Comparison of ENCODE assay signal across 8 cellular contexts in the genomic region with DNA sequence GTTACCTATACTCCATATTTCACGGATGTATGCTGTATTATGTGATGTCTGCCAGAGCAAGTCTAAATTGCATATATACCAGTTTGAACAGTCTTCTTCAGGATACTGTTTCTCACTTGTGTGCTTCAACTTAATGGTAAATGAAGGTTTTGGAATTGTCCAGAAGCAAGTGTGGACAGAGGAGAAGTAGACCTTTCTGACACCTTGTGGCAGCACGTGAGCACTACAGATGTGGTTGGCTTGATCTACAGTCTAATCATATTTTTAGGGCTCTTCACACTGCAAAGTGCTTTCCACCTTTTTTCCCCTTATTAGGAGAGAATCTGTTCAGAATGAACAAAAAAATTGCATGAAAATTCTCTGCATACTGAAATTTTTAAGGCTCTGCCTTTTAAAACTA. TPM values are rescaled to one million over a fixed set of nuclear protein-coding genes. Genes with fewer than 3 reads are reported as not detected.
DNase-seq lines count a peak whose midpoint lies in the region; ATAC-seq, FAIRE-seq and TF ChIP-seq lines count a peak whose summit lies in the region.

No MANE protein-coding gene starts in this region.

- 44 to 67% methylated on average over 1 to 2 of the region's 2 CpGs for WGBS in endodermal cell (ENCODE audit: insufficient coverage in 1 of 2, insufficient read length in 1 of 2), 2 experiments

- H3K27ac Mint-ChIP-seq in activated B cell treated with CpG ODN at 0.5 μM for 24 hours (peak overlapping the region; percentile 79), endodermal cell (no peak overlapping the region)

- no peak overlapping the region for H3K9ac ChIP-seq in endodermal cell (ENCODE audit: extremely low read depth, low read length, poor library complexity, severe bottlenecking)

- no peak overlapping the region for H3K4me3 Mint-ChIP-seq in activated B cell treated with CpG ODN at 0.5 μM for 24 hours
- H3K4me3 Mint-ChIP-seq in endodermal cell, result no peak overlapping the region

- no peaks in the 10 kb centered on the region for H3K27me3 ChIP-seq in BE2C
- no peaks in the 10 kb centered on the region for H3K27me3 ChIP-seq in endodermal cell (ENCODE audit: control insufficient read depth, insufficient read depth, low read length, poor library complexity, severe bottlenecking)
- no peaks in the 10 kb centered on the region for H3K27me3 ChIP-seq in vagina

- DNase-seq in BE2C, result peak; percentile 51
- peak; percentile 25 for DNase-seq in GM19239 (ENCODE audit: insufficient read length, low spot score)
- DNase-seq in NCI-H2029 treated with DMSO at 0.1 percent for 48 hours (lab: John Stamatoyannopoulos, UW), result peak; percentile 13
- no peak for DNase-seq in activated B cell treated with CpG ODN at 0.5 μM for 24 hours
- DNase-seq in endodermal cell, result peak; percentile 66
- DNase-seq in myocyte (ENCODE audit: low read depth), result peak; percentile 46
- no peak for DNase-seq in vagina (ENCODE audit: extremely low spot score in 2 of 2)

- peak; percentile 68 for FAIRE-seq in GM19239 (lab: Jason Lieb, UNC)

- CTCF ChIA-PET in activated B cell treated with CpG ODN at 0.5 μM for 24 hours (lab: Charles Lee), result interaction anchor here (0.6 to 2.3 kb wide), 16 partner anchors 10 to 189 kb away, joined by 3 to 14 read pairs (median 4); a partner anchor contains a TSS

- H3K4me1 ChIP-seq in BE2C, result no peaks in the 10 kb centered on the region
- no peaks in the 10 kb centered on the region for H3K4me1 ChIP-seq in endodermal cell (ENCODE audit: control insufficient read depth, insufficient read depth, low read length)
- peaks cover 70% of the 10 kb centered on the region for H3K4me1 ChIP-seq in vagina

- H3K36me3 Mint-ChIP-seq in activated B cell treated with CpG ODN at 0.5 μM for 24 hours (ENCODE audit: low read depth) (peaks cover 55% of the 10 kb centered on the region), endodermal cell (ENCODE audit: low read depth) (peaks cover 27% of the 10 kb centered on the region)

- no peak overlapping the region for H3K4me3 ChIP-seq in BE2C (ENCODE audit: low read depth, low read length)
- no peak overlapping the region for H3K4me3 ChIP-seq in endodermal cell (ENCODE audit: low read length)
- no peak overlapping the region for H3K4me3 ChIP-seq in vagina

- H3K27ac ChIP-seq in endodermal cell (ENCODE audit: low read depth, low read length) (no peak overlapping the region), vagina (peak overlapping the region; percentile 44)

- no peak for TF ChIP-seq POLR2A in vagina (IDR thresholded peaks at IDR 0.05)
- no peak for TF ChIP-seq POLR2A in GM18505 (IDR thresholded peaks at IDR 0.05; ENCODE audit: borderline replicate concordance, extremely low read depth, insufficient read depth, insufficient read length)

- H3K9me3 Mint-ChIP-seq in activated B cell treated with CpG ODN at 0.5 μM for 24 hours (no peaks in the 10 kb centered on the region), endodermal cell (no peaks in the 10 kb centered on the region)

- TF ChIP-seq CTCF in BE2C (IDR thresholded peaks at IDR 0.05; ENCODE audit: low read depth, low read length) (peak; percentile 79), activated B cell treated with CpG ODN at 0.5 μM for 24 hours (IDR thresholded peaks at IDR 0.05) (peak; percentile 67), endodermal cell (conservative IDR thresholded peaks at IDR 0.05) (peak; percentile 85), vagina (IDR thresholded peaks at IDR 0.05) (peak; percentile 34 to 55 (median 35))

- H3K27me3 Mint-ChIP-seq in activated B cell treated with CpG ODN at 0.5 μM for 24 hours, result no peaks in the 10 kb centered on the region
- H3K27me3 Mint-ChIP-seq in endodermal cell (ENCODE audit: insufficient read depth), result no peaks in the 10 kb centered on the region

- peak; percentile 91 for ATAC-seq in activated B cell treated with CpG ODN at 0.5 μM for 24 hours (ENCODE audit: low read depth)
- ATAC-seq in GM18505 (IDR thresholded peaks at IDR 0.05; ENCODE audit: unreplicated experiment), result no peak

- POLR2A ChIA-PET in activated B cell treated with CpG ODN at 0.5 μM for 24 hours (lab: Charles Lee), result interaction anchor here (0.6 to 1.2 kb wide), 4 partner anchors 31 to 76 kb away, joined by 3 to 5 read pairs (median 3); no protein-coding TSS in a partner anchor

- H3K36me3 ChIP-seq in BE2C (no peaks in the 10 kb centered on the region), endodermal cell (ENCODE audit: control insufficient read depth, insufficient read depth, low read length) (peaks cover 32% of the 10 kb centered on the region), vagina (peaks cover 0 to 13% of the 10 kb centered on the region in 2 donors)

- peaks cover 36% of the 10 kb centered on the region for H3K4me1 Mint-ChIP-seq in activated B cell treated with CpG ODN at 0.5 μM for 24 hours
- H3K4me1 Mint-ChIP-seq in endodermal cell, result no peaks in the 10 kb centered on the region

- intact Hi-C loops in activated B cell treated with CpG ODN at 0.5 μM for 24 hours (cut with micrococcal nuclease) (loop anchor here (1.0 to 2.0 kb wide), 7 partner anchors 33 to 190 kb away; a partner anchor contains a TSS), vagina (cut with DNase I) (no loop called here)

- H3K9me3 ChIP-seq in BE2C, result no peaks in the 10 kb centered on the region
- H3K9me3 ChIP-seq in endodermal cell (ENCODE audit: control insufficient read depth, low read length), result no peaks in the 10 kb centered on the region
- no peaks in the 10 kb centered on the region for H3K9me3 ChIP-seq in vagina

RNA-seq across cellular contexts. Expression of a gene that starts 10.9 kb away (rescaled TPM):
- 11.7 TPM for polyA plus RNA-seq in BE2C (2012; ENCODE audit: insufficient read depth, insufficient read length, low read depth)
- total RNA-seq in activated B cell treated with CpG ODN at 0.5 μM for 24 hours, result 55.4 and 65.6 TPM in 2 replicates
- 10 to 100 TPM; 17.8 to 23.3 TPM for total RNA-seq in endodermal cell
- 21.3 TPM for polyA plus RNA-seq in endodermal cell (2013, experiment 1 of 2)
- 22.7 TPM for polyA plus RNA-seq in endodermal cell (2013, experiment 2 of 2)
- 31.5 and 37.0 TPM in 2 replicates for total RNA-seq in myocyte
- 7.7 TPM for polyA plus RNA-seq in myocyte (2012)
- 51.6 TPM for total RNA-seq in vagina

RNA-seq across cellular contexts. Expression of a gene that starts 54.3 kb away (rescaled TPM):
- polyA plus RNA-seq in BE2C (2012; ENCODE audit: insufficient read depth, insufficient read length, low read depth), result 2.8 TPM
- 5.6 and 6.2 TPM in 2 replicates for total RNA-seq in activated B cell treated with CpG ODN at 0.5 μM for 24 hours
- 10 to 100 TPM; 16.3 to 27.1 TPM for total RNA-seq in endodermal cell
- polyA plus RNA-seq in endodermal cell (2013, experiment 1 of 2), result 14.6 TPM
- 11.7 TPM for polyA plus RNA-seq in endodermal cell (2013, experiment 2 of 2)
- total RNA-seq in myocyte, result 0.67 and 1.3 TPM in 2 replicates
- polyA plus RNA-seq in myocyte (2012), result 0.88 TPM
- total RNA-seq in vagina, result 1.7 TPM

Comparison
In these comparisons a context has a peak if more than half of its experiments do, and no peak if none do; other contexts are left out.
1. DNase-seq: peak in BE2C (single experiment), GM19239 (single experiment), NCI-H2029 treated with DMSO at 0.1 percent for 48 hours (single experiment), endodermal cell (single experiment) and myocyte (single experiment); none in activated B cell treated with CpG ODN at 0.5 μM for 24 hours (single experiment) and vagina (0 of 2).
2. CTCF ChIP-seq: peak in every context shown above with its lines; median percentile 85 in endodermal cell; 79 in BE2C; 67 in activated B cell treated with CpG ODN at 0.5 μM for 24 hours; 35 in vagina.